Comparison of ENCODE assay signal across 22 cellular contexts in genomic region chr10:113411456-113411855, GRCh38.
"Had no signal": no experiment of that assay in that cellular context is flagged by ENCODE, and none has a peak within 500 bp of the region (broad histone marks: within the 10 kb centered on the region; RNA-seq: fewer than 3 reads in every experiment).

No MANE protein-coding gene starts in this region.

- DNase-seq: dorsolateral prefrontal cortex; effector CD8-positive, alpha-beta T cell; gastrocnemius medialis; heart right ventricle; hypothalamus; kidney glomerular epithelial cell; naive thymus-derived CD4-positive, alpha-beta T cell; nephron progenitor cell; sigmoid colon; stimulated activated CD4-positive, alpha-beta T cell treated with anti-CD3 and anti-CD28 coated beads, Interleukin-2, amount 100 ng/mL, for 24 hours; stimulated activated CD4-positive, alpha-beta T cell treated with anti-CD3 and anti-CD28 coated beads, Interleukin-4, amount 100 ng/mL, for 4 hours; stimulated activated naive B cell treated with anti-CD40 and anti-IgM and Interleukin-4, amounts not matched to agents 10 μg/mL and 1 μg/mL and 100 μg/mL, for 72 hours; stimulated activated naive CD8-positive, alpha-beta T cell treated with anti-CD3 and anti-CD28 coated beads, Interleukin-15, amount 100 ng/mL, for 72 hours; testis; upper lobe of right lung had no signal

- H3K4me3 ChIP-seq: dorsolateral prefrontal cortex, esophagus muscularis mucosa, gastrocnemius medialis, heart right ventricle, sigmoid colon, skin epidermis, testis, tibial nerve, upper lobe of right lung, vagina had no signal

- H3K4me1 ChIP-seq: esophagus muscularis mucosa, gastrocnemius medialis, heart right ventricle, sigmoid colon, testis, upper lobe of right lung, vagina had no signal

- H3K27me3 ChIP-seq: gastrocnemius medialis, neutrophil, sigmoid colon, testis, tibial nerve, vagina had no signal

- H3K36me3 ChIP-seq: esophagus muscularis mucosa, gastrocnemius medialis, heart right ventricle, neutrophil, sigmoid colon, tibial nerve, upper lobe of right lung, vagina had no signal

- FAIRE-seq: islet of Langerhans had no signal

- H3K27ac ChIP-seq: dorsolateral prefrontal cortex, epithelial cell of prostate, esophagus muscularis mucosa, gastrocnemius medialis, heart right ventricle, neutrophil, sigmoid colon, skin epidermis, testis, tibial nerve, upper lobe of right lung, vagina had no signal
